In the genomic region with DNA sequence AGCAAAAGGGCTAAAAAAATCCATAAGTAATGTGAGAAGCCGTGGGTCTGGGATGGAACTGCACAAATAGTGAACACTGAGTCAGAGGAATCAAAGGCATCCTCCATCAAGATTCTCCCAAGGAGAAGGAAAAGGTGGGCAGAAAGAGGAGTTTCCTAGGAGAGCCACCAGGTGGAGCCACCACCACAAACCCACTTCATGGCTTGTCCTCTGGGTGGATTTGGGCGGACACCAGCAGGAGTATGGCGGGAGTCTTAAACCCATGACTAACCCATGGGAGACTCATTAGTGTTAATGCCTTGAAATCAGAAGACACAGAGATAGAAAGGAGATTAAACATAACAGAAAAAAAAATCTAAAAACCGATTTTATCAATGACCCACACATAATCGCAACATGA, we compare ENCODE assay signal across 8 cellular contexts.
A peak's percentile ranks its signal among the peaks of the same experiment; 100 is the strongest.
DNase-seq lines count a peak whose midpoint lies in the region; ATAC-seq, FAIRE-seq and TF ChIP-seq lines count a peak whose summit lies in the region.

No MANE protein-coding gene starts in this region.

- peak; percentile 18 for DNase-seq in GM04503 (ENCODE audit: low read depth)
- DNase-seq in NCI-H2227 (lab: John Stamatoyannopoulos, UW; ENCODE audit: unreplicated experiment), result peak; percentile 57
- DNase-seq in activated CD4-positive, alpha-beta T cell treated with anti-CD3 and anti-CD28 coated beads, Interleukin-2, amount 10 ng/mL, durations not matched to agents 7 days and 5 days, result peak; percentile 35
- DNase-seq in endothelial cell (ENCODE audit: low spot score), result peak; percentile 56
- peak in 4 of 9 donors; percentile 12 to 33 (median 27) for DNase-seq in naive thymus-derived CD4-positive, alpha-beta T cell
- peak; percentile 42 for DNase-seq in urothelium cell line (ENCODE audit: low spot score)

- no peak overlapping the region for H3K27ac Mint-ChIP-seq in activated CD4-positive, alpha-beta T cell treated with anti-CD3 and anti-CD28 coated beads, Interleukin-2, amount 10 ng/mL, durations not matched to agents 7 days and 5 days
- H3K27ac Mint-ChIP-seq in endothelial cell (ENCODE audit: unreplicated experiment), result no peak overlapping the region
- H3K27ac Mint-ChIP-seq in naive thymus-derived CD4-positive, alpha-beta T cell, result peak overlapping the region; percentile 34 to 90 (median 82)

- ATAC-seq in naive thymus-derived CD4-positive, alpha-beta T cell, result peak; percentile 72
- no peak for ATAC-seq in HG02938 (IDR thresholded peaks at IDR 0.05; ENCODE audit: unreplicated experiment)

- peaks cover 0 to 5% (median 0%) of the 10 kb centered on the region in 3 experiments for H3K36me3 ChIP-seq in naive thymus-derived CD4-positive, alpha-beta T cell (ENCODE audit: control insufficient read depth in 2 of 3, insufficient read depth in 3 of 3, low read length in 3 of 3)

- intact Hi-C loops in naive thymus-derived CD4-positive, alpha-beta T cell (cut with micrococcal nuclease), result loop anchor here (1.0 to 10.0 kb wide), 4 partner anchors 8 to 255 kb away; a partner anchor contains a TSS

- no peaks in the 10 kb centered on the region for H3K27me3 ChIP-seq in naive thymus-derived CD4-positive, alpha-beta T cell (ENCODE audit: control insufficient read depth in 2 of 2, insufficient read depth in 2 of 2, low read length in 2 of 2)

- POLR2A ChIA-PET in activated CD4-positive, alpha-beta T cell treated with anti-CD3 and anti-CD28 coated beads, Interleukin-2, amount 10 ng/mL, durations not matched to agents 7 days and 5 days (lab: Charles Lee), result no interaction called here
- POLR2A ChIA-PET in naive thymus-derived CD4-positive, alpha-beta T cell (lab: Charles Lee), result interaction anchor here (1.1 to 1.6 kb wide), 3 partner anchors 33 to 59 kb away, joined by 4 to 6 read pairs (median 6); no protein-coding TSS in a partner anchor

- FAIRE-seq in A204.1 (lab: Jason Lieb, UNC) (peak; percentile 14), urothelium cell line (lab: Jason Lieb, UNC) (no peak)

- no peaks in the 10 kb centered on the region for H3K27me3 Mint-ChIP-seq in activated CD4-positive, alpha-beta T cell treated with anti-CD3 and anti-CD28 coated beads, Interleukin-2, amount 10 ng/mL, durations not matched to agents 7 days and 5 days
- no peaks in the 10 kb centered on the region for H3K27me3 Mint-ChIP-seq in endothelial cell (ENCODE audit: unreplicated experiment)
- H3K27me3 Mint-ChIP-seq in naive thymus-derived CD4-positive, alpha-beta T cell, result no peaks in the 10 kb centered on the region

- CTCF ChIA-PET in activated CD4-positive, alpha-beta T cell treated with anti-CD3 and anti-CD28 coated beads, Interleukin-2, amount 10 ng/mL, durations not matched to agents 7 days and 5 days (lab: Charles Lee), result interaction anchor here (0.9 to 1.3 kb wide), 2 partner anchors 11 to 18 kb away, joined by 3 to 4 read pairs; no protein-coding TSS in a partner anchor
- CTCF ChIA-PET in naive thymus-derived CD4-positive, alpha-beta T cell (lab: Charles Lee), result interaction anchor here (0.9 to 1.1 kb wide), 3 partner anchors 8 to 117 kb away, joined by 3 to 5 read pairs (median 4); no protein-coding TSS in a partner anchor

- no peaks in the 10 kb centered on the region for H3K9me3 Mint-ChIP-seq in activated CD4-positive, alpha-beta T cell treated with anti-CD3 and anti-CD28 coated beads, Interleukin-2, amount 10 ng/mL, durations not matched to agents 7 days and 5 days
- no peaks in the 10 kb centered on the region for H3K9me3 Mint-ChIP-seq in endothelial cell (ENCODE audit: unreplicated experiment)
- no peaks in the 10 kb centered on the region for H3K9me3 Mint-ChIP-seq in naive thymus-derived CD4-positive, alpha-beta T cell

- peaks cover 37% of the 10 kb centered on the region for H3K36me3 Mint-ChIP-seq in activated CD4-positive, alpha-beta T cell treated with anti-CD3 and anti-CD28 coated beads, Interleukin-2, amount 10 ng/mL, durations not matched to agents 7 days and 5 days (ENCODE audit: low read depth)
- peaks cover 12% of the 10 kb centered on the region for H3K36me3 Mint-ChIP-seq in endothelial cell (ENCODE audit: low read depth, unreplicated experiment)
- H3K36me3 Mint-ChIP-seq in naive thymus-derived CD4-positive, alpha-beta T cell, result peaks cover 0 to 18% (median 6%) of the 10 kb centered on the region in 5 donors

- peaks cover 64% of the 10 kb centered on the region for H3K4me1 Mint-ChIP-seq in activated CD4-positive, alpha-beta T cell treated with anti-CD3 and anti-CD28 coated beads, Interleukin-2, amount 10 ng/mL, durations not matched to agents 7 days and 5 days
- H3K4me1 Mint-ChIP-seq in endothelial cell (ENCODE audit: unreplicated experiment), result no peaks in the 10 kb centered on the region
- peaks cover 36 to 87% (median 73%) of the 10 kb centered on the region in 7 donors for H3K4me1 Mint-ChIP-seq in naive thymus-derived CD4-positive, alpha-beta T cell

- no peak overlapping the region for H3K4me3 Mint-ChIP-seq in activated CD4-positive, alpha-beta T cell treated with anti-CD3 and anti-CD28 coated beads, Interleukin-2, amount 10 ng/mL, durations not matched to agents 7 days and 5 days
- H3K4me3 Mint-ChIP-seq in endothelial cell (ENCODE audit: unreplicated experiment), result no peak overlapping the region
- H3K4me3 Mint-ChIP-seq in naive thymus-derived CD4-positive, alpha-beta T cell, result peak overlapping the region in 7 of 10 donors; percentile 4 to 75 (median 43)

- H3K27ac ChIP-seq in naive thymus-derived CD4-positive, alpha-beta T cell (ENCODE audit: low read depth, low read length), result peak overlapping the region; percentile 0

- no peaks in the 10 kb centered on the region for H3K9me3 ChIP-seq in naive thymus-derived CD4-positive, alpha-beta T cell (ENCODE audit: control insufficient read depth in 2 of 3, low read length in 3 of 3)

- peaks cover 49 to 52% of the 10 kb centered on the region in 2 donors for H3K4me1 ChIP-seq in naive thymus-derived CD4-positive, alpha-beta T cell (ENCODE audit: control insufficient read depth in 2 of 2, insufficient read depth in 2 of 2, low read length in 2 of 2)

- peak; percentile 69 for TF ChIP-seq CTCF in endothelial cell (IDR thresholded peaks at IDR 0.05; ENCODE audit: unreplicated experiment)

- no peak overlapping the region for H3K4me3 ChIP-seq in naive thymus-derived CD4-positive, alpha-beta T cell (ENCODE audit: low read length)

Comparison
In these comparisons a context has a peak if more than half of its experiments do, and no peak if none do; other contexts are left out.
1. H3K27ac Mint-ChIP-seq: peak in naive thymus-derived CD4-positive, alpha-beta T cell (9 of 9); none in activated CD4-positive, alpha-beta T cell treated with anti-CD3 and anti-CD28 coated beads, Interleukin-2, amount 10 ng/mL, durations not matched to agents 7 days and 5 days (single experiment) and endothelial cell (single experiment).
2. H3K4me3 Mint-ChIP-seq: peak in naive thymus-derived CD4-positive, alpha-beta T cell (7 of 10); none in activated CD4-positive, alpha-beta T cell treated with anti-CD3 and anti-CD28 coated beads, Interleukin-2, amount 10 ng/mL, durations not matched to agents 7 days and 5 days (single experiment) and endothelial cell (single experiment).